1 cellular context compared by ENCODE assay signal in the genomic region with DNA sequence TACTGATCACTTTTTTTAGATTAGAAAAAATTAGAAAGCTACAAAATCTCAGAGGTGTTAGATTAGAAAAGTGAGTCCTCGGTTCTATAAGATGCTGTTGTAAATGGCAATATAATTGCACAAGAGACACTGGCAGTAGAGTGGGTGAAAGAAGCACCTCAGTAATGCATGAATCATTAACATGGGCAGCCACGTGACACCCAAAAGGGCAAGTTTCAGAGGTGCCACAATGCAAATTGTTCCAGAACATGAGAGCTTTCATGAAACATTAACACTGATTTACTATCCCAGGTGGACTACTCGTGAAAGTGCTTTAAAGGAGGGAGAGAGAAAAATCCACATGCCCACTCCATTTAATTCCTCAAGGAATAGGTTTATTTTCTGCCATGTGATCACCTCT.
TF ChIP-seq lines count a peak whose summit lies in the region.

No MANE protein-coding gene starts in this region.

TF ChIP-seq in GM23338, 12 proteins besides CTCF, POLR2A, EP300 and RAD21 (continued from another document):
- TF ChIP-seq ZNF462 (CRISPR knock-in tag; IDR thresholded peaks at IDR 0.05) (no peak), CREB1 (CRISPR knock-in tag; IDR thresholded peaks at IDR 0.05; ENCODE audit: low read depth) (no peak), ETS1 (IDR thresholded peaks at IDR 0.05) (no peak), ZNF114 (CRISPR knock-in tag; IDR thresholded peaks at IDR 0.05) (no peak), NANOG (IDR thresholded peaks at IDR 0.05; ENCODE audit: borderline replicate concordance) (no peak), POLR2AphosphoS5 (IDR thresholded peaks at IDR 0.05; ENCODE audit: low read depth) (no peak), ZNF331 (CRISPR knock-in tag; IDR thresholded peaks at IDR 0.05; ENCODE audit: low read depth) (no peak), JUNB (IDR thresholded peaks at IDR 0.05; ENCODE audit: unreplicated experiment) (no peak), EZH2phosphoT487 (IDR thresholded peaks at IDR 0.05; ENCODE audit: unreplicated experiment) (no peak)
- TF ChIP-seq, protein P1, sequence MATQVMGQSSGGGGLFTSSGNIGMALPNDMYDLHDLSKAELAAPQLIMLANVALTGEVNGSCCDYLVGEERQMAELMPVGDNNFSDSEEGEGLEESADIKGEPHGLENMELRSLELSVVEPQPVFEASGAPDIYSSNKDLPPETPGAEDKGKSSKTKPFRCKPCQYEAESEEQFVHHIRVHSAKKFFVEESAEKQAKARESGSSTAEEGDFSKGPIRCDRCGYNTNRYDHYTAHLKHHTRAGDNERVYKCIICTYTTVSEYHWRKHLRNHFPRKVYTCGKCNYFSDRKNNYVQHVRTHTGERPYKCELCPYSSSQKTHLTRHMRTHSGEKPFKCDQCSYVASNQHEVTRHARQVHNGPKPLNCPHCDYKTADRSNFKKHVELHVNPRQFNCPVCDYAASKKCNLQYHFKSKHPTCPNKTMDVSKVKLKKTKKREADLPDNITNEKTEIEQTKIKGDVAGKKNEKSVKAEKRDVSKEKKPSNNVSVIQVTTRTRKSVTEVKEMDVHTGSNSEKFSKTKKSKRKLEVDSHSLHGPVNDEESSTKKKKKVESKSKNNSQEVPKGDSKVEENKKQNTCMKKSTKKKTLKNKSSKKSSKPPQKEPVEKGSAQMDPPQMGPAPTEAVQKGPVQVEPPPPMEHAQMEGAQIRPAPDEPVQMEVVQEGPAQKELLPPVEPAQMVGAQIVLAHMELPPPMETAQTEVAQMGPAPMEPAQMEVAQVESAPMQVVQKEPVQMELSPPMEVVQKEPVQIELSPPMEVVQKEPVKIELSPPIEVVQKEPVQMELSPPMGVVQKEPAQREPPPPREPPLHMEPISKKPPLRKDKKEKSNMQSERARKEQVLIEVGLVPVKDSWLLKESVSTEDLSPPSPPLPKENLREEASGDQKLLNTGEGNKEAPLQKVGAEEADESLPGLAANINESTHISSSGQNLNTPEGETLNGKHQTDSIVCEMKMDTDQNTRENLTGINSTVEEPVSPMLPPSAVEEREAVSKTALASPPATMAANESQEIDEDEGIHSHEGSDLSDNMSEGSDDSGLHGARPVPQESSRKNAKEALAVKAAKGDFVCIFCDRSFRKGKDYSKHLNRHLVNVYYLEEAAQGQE (IDR thresholded peaks at IDR 0.05; ENCODE audit: unreplicated experiment), result no peak
